In the genomic region with DNA sequence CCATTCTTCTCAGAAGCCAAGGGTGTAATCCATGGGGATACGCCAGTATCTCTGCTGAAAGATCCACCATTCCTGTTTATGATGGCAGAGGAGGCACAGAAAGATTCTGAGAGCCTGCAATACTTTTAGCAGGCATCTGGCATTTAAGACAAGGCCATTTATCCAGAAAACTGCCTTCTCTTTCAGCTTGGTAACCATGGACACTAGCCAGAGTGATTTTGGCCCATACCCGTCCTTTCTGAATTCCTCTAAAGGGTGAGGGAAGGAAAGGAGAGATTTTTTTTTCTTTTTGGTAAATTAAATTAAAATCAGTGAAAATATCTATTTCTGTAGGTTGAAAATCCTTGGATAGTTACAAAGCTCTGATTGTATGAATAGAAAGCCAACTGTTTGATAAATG, we compare ENCODE assay signal across 9 cellular contexts.
"Had no signal": no experiment of that assay in that cellular context is flagged by ENCODE, and none has a peak within 500 bp of the region (broad histone marks: within the 10 kb centered on the region; RNA-seq: fewer than 3 reads in every experiment).

No MANE protein-coding gene starts in this region.

- H3K4me3 ChIP-seq: gastrocnemius medialis, testis, upper lobe of right lung had no signal

- H3K36me3 ChIP-seq: gastrocnemius medialis, upper lobe of right lung had no signal

- H3K27ac ChIP-seq: epithelial cell of prostate, gastrocnemius medialis, testis, upper lobe of right lung had no signal

- DNase-seq: activated CD4-positive, alpha-beta T cell treated with anti-CD3 and anti-CD28 coated beads for 36 hours; activated CD4-positive, alpha-beta T cell treated with anti-CD3 and anti-CD28 coated beads, Interleukin-2, amount 50 U/mL, for 48 hours; activated T-cell treated with anti-CD3 and anti-CD28 coated beads for 4 hours; gastrocnemius medialis; occipital lobe; retina; testis; upper lobe of right lung had no signal

- H3K27me3 ChIP-seq: gastrocnemius medialis, testis, upper lobe of right lung had no signal

- H3K4me1 ChIP-seq: gastrocnemius medialis, testis, upper lobe of right lung had no signal

- ATAC-seq: activated CD4-positive, alpha-beta T cell treated with anti-CD3 and anti-CD28 coated beads for 36 hours; gastrocnemius medialis; upper lobe of right lung had no signal

- H3K9me3 ChIP-seq: gastrocnemius medialis, testis, upper lobe of right lung had no signal
